In the genomic region with DNA sequence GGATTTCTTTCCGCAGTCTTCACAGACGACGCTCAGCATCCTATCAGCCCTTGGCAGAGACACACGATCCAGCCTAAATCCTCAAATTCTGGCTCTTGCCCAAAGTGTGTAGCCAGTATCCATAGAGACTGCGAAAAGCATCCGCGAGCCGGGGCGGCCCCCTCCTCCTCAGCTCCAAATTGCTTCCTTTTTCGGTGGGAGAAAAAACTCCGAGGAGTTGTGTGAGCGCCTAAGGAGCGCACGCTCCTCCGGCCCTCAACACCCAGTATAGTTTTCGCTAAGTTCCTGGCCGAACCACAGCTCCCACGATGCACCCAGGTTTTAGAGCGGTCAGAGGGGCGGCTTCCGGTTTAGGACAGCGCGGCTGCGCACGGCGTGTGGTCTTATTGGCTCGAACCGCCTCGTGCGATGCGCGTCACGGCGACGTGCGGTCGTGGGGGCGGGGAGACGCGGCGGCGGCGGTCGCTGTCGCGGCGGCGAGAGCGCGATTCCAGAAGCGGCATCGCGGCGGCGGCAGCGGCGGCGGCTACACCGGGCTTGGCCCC, we compare ENCODE assay signal across 8 cellular contexts. TPM values are rescaled to one million over a fixed set of nuclear protein-coding genes. Genes with fewer than 3 reads are reported as not detected.
DNase-seq lines count a peak whose midpoint lies in the region; ATAC-seq, FAIRE-seq and TF ChIP-seq lines count a peak whose summit lies in the region.

A gene with protein sequence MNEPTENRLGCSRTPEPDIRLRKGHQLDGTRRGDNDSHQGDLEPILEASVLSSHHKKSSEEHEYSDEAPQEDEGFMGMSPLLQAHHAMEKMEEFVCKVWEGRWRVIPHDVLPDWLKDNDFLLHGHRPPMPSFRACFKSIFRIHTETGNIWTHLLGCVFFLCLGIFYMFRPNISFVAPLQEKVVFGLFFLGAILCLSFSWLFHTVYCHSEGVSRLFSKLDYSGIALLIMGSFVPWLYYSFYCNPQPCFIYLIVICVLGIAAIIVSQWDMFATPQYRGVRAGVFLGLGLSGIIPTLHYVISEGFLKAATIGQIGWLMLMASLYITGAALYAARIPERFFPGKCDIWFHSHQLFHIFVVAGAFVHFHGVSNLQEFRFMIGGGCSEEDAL (plus strand): TSS at position 493 of the 545 bp plus-strand sequence. CDS start 63,274 bp downstream, outside the sequence.

- H3K4me1 Mint-ChIP-seq in activated T-helper 2 cell treated with anti-CD3 and anti-CD28 coated beads, Interferon-gamma antibody, Interleukin-2, Interleukin-4, amounts not matched to agents 10 μg/mL and 5 μg/mL and 100 μg/mL, durations not matched to agents 14 hours and 24 hours and 36 hours (ENCODE audit: low read depth): peaks cover 36% of the 10 kb centered on the region
- peaks cover 35 to 37% of the 10 kb centered on the region in 2 donors for H3K4me1 Mint-ChIP-seq in natural killer cell

- no peaks in the 10 kb centered on the region for H3K9me2 ChIP-seq in Loucy (replicated peaks; ENCODE audit: low read depth, low read length)

- DNase-seq in ELF-1 (ENCODE audit: low read depth, low spot score): peak; percentile 98
- peak; percentile 89 for DNase-seq in H54 (ENCODE audit: insufficient read length, low spot score)
- DNase-seq in RWPE2 (ENCODE audit: low spot score): peak; percentile 97
- peak; percentile 94 for DNase-seq in activated T-helper 2 cell treated with anti-CD3 and anti-CD28 coated beads, Interferon-gamma antibody, Interleukin-2, Interleukin-4, amounts not matched to agents 10 μg/mL and 5 μg/mL and 100 μg/mL, durations not matched to agents 14 hours and 24 hours and 36 hours (ENCODE audit: low spot score)
- peak; percentile 96 for DNase-seq in fibroblast of peridontal ligament (ENCODE audit: extremely low read depth)
- peak; percentile 95 for DNase-seq in natural killer cell
- peak; percentile 86 to 94 (median 91) for DNase-seq in stimulated activated naive CD4-positive, alpha-beta T cell (lab: John Stamatoyannopoulos, UW)

- peak; percentile 83 for FAIRE-seq in H54 (lab: Jason Lieb, UNC)

- peaks cover 14% of the 10 kb centered on the region for H3K27me3 Mint-ChIP-seq in activated T-helper 2 cell treated with anti-CD3 and anti-CD28 coated beads, Interferon-gamma antibody, Interleukin-2, Interleukin-4, amounts not matched to agents 10 μg/mL and 5 μg/mL and 100 μg/mL, durations not matched to agents 14 hours and 24 hours and 36 hours (ENCODE audit: low read depth)
- peaks cover 0 to 2% of the 10 kb centered on the region in 2 donors for H3K27me3 Mint-ChIP-seq in natural killer cell (ENCODE audit: low read depth in 2 of 2)

- H3K4me2 ChIP-seq in Loucy (ENCODE audit: low read depth, low read length, poor library complexity, severe bottlenecking): peak within 1 kb of the TSS; percentile 98

- peaks cover 30% of the 10 kb centered on the region for H3K4me1 ChIP-seq in Loucy (ENCODE audit: insufficient read depth, low read length, poor library complexity, severe bottlenecking)
- peaks cover 18% of the 10 kb centered on the region for H3K4me1 ChIP-seq in RWPE2 (ENCODE audit: insufficient read depth, poor library complexity, severe bottlenecking)

- H3K36me3 Mint-ChIP-seq in activated T-helper 2 cell treated with anti-CD3 and anti-CD28 coated beads, Interferon-gamma antibody, Interleukin-2, Interleukin-4, amounts not matched to agents 10 μg/mL and 5 μg/mL and 100 μg/mL, durations not matched to agents 14 hours and 24 hours and 36 hours (ENCODE audit: low read depth): peaks cover 26% of the 10 kb centered on the region
- no peaks in the 10 kb centered on the region for H3K36me3 Mint-ChIP-seq in natural killer cell

- peaks cover 51% of the 10 kb centered on the region for H3K79me2 ChIP-seq in Loucy (ENCODE audit: insufficient read depth, low read length)

- no peaks in the 10 kb centered on the region for H3K9me3 ChIP-seq in Loucy (ENCODE audit: insufficient read depth, low read depth, low read length)
- no peaks in the 10 kb centered on the region for H3K9me3 ChIP-seq in RWPE2 (ENCODE audit: severe bottlenecking)

- peaks cover 41% of the 10 kb centered on the region for H4K20me1 ChIP-seq in Loucy (ENCODE audit: insufficient read depth, low read length, poor library complexity, severe bottlenecking)

- peak within 1 kb of the TSS; percentile 88 for H3K9ac ChIP-seq in Loucy (ENCODE audit: low read depth, low read length, poor library complexity, severe bottlenecking)

- TF ChIP-seq POLR2A in H54 (IDR thresholded peaks at IDR 0.05; ENCODE audit: low read depth, low read length): peak; percentile 83

- no peaks in the 10 kb centered on the region for H3K9me3 Mint-ChIP-seq in activated T-helper 2 cell treated with anti-CD3 and anti-CD28 coated beads, Interferon-gamma antibody, Interleukin-2, Interleukin-4, amounts not matched to agents 10 μg/mL and 5 μg/mL and 100 μg/mL, durations not matched to agents 14 hours and 24 hours and 36 hours
- H3K9me3 Mint-ChIP-seq in natural killer cell: no peaks in the 10 kb centered on the region

- 0 out of 2 replicates have a peak, but pooled peaks cover 2% of the 10 kb centered on the region for H3F3A ChIP-seq in Loucy (ENCODE audit: low read depth)

- H3K36me3 ChIP-seq in Loucy (ENCODE audit: insufficient read depth, low read length): no peaks in the 10 kb centered on the region
- H3K36me3 ChIP-seq in RWPE2 (ENCODE audit: low read depth): peaks cover 24% of the 10 kb centered on the region

- peak within 1 kb of the TSS; percentile 99 for H3K27ac Mint-ChIP-seq in activated T-helper 2 cell treated with anti-CD3 and anti-CD28 coated beads, Interferon-gamma antibody, Interleukin-2, Interleukin-4, amounts not matched to agents 10 μg/mL and 5 μg/mL and 100 μg/mL, durations not matched to agents 14 hours and 24 hours and 36 hours
- H3K27ac Mint-ChIP-seq in natural killer cell: peak within 1 kb of the TSS; percentile 97

- H3K4me3 ChIP-seq in Loucy (ENCODE audit: low read length, poor library complexity, severe bottlenecking) (peak within 1 kb of the TSS; percentile 90), RWPE2 (ENCODE audit: severe bottlenecking) (peak within 1 kb of the TSS; percentile 86)

- H2AFZ ChIP-seq in Loucy (ENCODE audit: low read length): peak within 1 kb of the TSS; percentile 98

- peak within 1 kb of the TSS; percentile 100 for H3K4me3 Mint-ChIP-seq in activated T-helper 2 cell treated with anti-CD3 and anti-CD28 coated beads, Interferon-gamma antibody, Interleukin-2, Interleukin-4, amounts not matched to agents 10 μg/mL and 5 μg/mL and 100 μg/mL, durations not matched to agents 14 hours and 24 hours and 36 hours (ENCODE audit: low read depth)
- H3K4me3 Mint-ChIP-seq in natural killer cell: peak within 1 kb of the TSS; percentile 97

- H3K27ac ChIP-seq in RWPE2 (ENCODE audit: poor library complexity, severe bottlenecking): peak within 1 kb of the TSS; percentile 75

- no peak for TF ChIP-seq CTCF in Loucy (conservative IDR thresholded peaks at IDR 0.05; ENCODE audit: low read length)
- TF ChIP-seq CTCF in RWPE2 (IDR thresholded peaks at IDR 0.05; ENCODE audit: poor library complexity, severe bottlenecking): no peak
- no peak for TF ChIP-seq CTCF in natural killer cell (IDR thresholded peaks at IDR 0.05)

- intact Hi-C loops in activated T-helper 2 cell treated with anti-CD3 and anti-CD28 coated beads, Interferon-gamma antibody, Interleukin-2, Interleukin-4, amounts not matched to agents 10 μg/mL and 5 μg/mL and 100 μg/mL, durations not matched to agents 14 hours and 24 hours and 36 hours (cut with micrococcal nuclease): loop anchor here (1.0 to 10.0 kb wide), 4 partner anchors 28 to 936 kb away; a partner anchor contains a TSS
- intact Hi-C loops in natural killer cell (cut with micrococcal nuclease): loop anchor here (2.0 to 5.0 kb wide), 2 partner anchors 30 to 52 kb away; no protein-coding TSS in a partner anchor

- H3K27me3 ChIP-seq in Loucy (ENCODE audit: insufficient read depth, low read length, poor library complexity, severe bottlenecking): no peaks in the 10 kb centered on the region
- no peaks in the 10 kb centered on the region for H3K27me3 ChIP-seq in RWPE2 (ENCODE audit: insufficient read depth, poor library complexity, severe bottlenecking)

- peak; percentile 97 for ATAC-seq in RWPE2 (ENCODE audit: low read depth)
- ATAC-seq in natural killer cell: peak; percentile 95 to 99 (median 98)

RNA-seq across cellular contexts. Expression of the gene that starts here (rescaled TPM):
- 69.2 and 81.0 TPM in 2 replicates for total RNA-seq in activated T-helper 2 cell treated with anti-CD3 and anti-CD28 coated beads, Interferon-gamma antibody, Interleukin-2, Interleukin-4, amounts not matched to agents 10 μg/mL and 5 μg/mL and 100 μg/mL, durations not matched to agents 14 hours and 24 hours and 36 hours
- 10 to 100 TPM; 38.6 to 48.3 (median 44.0) TPM for total RNA-seq in natural killer cell

Comparison
In these comparisons a context has a peak if more than half of its experiments do, and no peak if none do; other contexts are left out.
1. Peak in every context shown above with its lines: DNase-seq, ATAC-seq, H3K4me3 ChIP-seq and H3K27ac ChIP-seq.